ENCODE assay signal across 8 cellular contexts in the genomic region with DNA sequence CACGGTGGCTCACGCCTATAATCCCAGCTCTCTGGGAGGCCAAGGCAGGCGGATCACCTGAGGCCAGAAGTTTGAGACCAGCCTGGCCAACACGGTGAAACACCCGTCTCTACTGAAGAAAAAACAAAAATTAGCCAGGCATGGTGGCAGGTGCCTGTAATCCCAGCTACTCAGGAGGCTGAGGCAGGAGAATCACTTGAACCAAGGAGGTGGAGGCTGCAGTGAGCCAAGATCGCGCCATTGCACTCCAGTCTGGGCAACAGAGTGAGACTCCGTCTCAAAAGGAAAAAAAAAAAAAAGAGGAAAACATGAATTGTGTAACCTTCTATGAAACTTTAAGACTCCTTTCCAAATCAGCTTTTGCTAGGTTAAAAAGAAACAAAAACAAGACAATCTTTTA. TPM values are rescaled to one million over a fixed set of nuclear protein-coding genes. Genes with fewer than 3 reads are reported as not detected.
A peak's percentile ranks its signal among the peaks of the same experiment; 100 is the strongest.
DNase-seq lines count a peak whose midpoint lies in the region; ATAC-seq and TF ChIP-seq lines count a peak whose summit lies in the region.
"Not testable (repeated sequence)": the region's sequence is repeated elsewhere in the genome, so short reads cannot be mapped to it uniquely, and the experiment has no call there.

No MANE protein-coding gene starts in this region.

- H3K4me1 Mint-ChIP-seq in CD14-positive monocyte (peaks cover 55% of the 10 kb centered on the region), T-helper 17 cell (peaks cover 28% of the 10 kb centered on the region)
- peaks cover 61% of the 10 kb centered on the region for H3K4me1 Mint-ChIP-seq in activated naive CD8-positive, alpha-beta T cell (ENCODE audit: low read depth)
- peaks cover 9 to 86% (median 67%) of the 10 kb centered on the region in 4 donors for H3K4me1 Mint-ChIP-seq in naive thymus-derived CD8-positive, alpha-beta T cell

- CTCF ChIA-PET in HEK293T (lab: Yijun Ruan, JAX), result interaction anchor here (0.7 to 1.4 kb wide), 3 partner anchors 15 to 264 kb away, joined by 3 to 6 read pairs (median 3); no protein-coding TSS in a partner anchor

- not testable (repeated sequence) for H3K27me3 ChIP-seq in cardiac muscle cell; psoas muscle (ENCODE audit: insufficient read depth in 3 of 3, low read length in 2 of 3); tibial artery

- H3K27me3 Mint-ChIP-seq in CD14-positive monocyte (ENCODE audit: low read depth in 3 of 3); T-helper 17 cell; activated naive CD8-positive, alpha-beta T cell; naive thymus-derived CD8-positive, alpha-beta T cell: not testable (repeated sequence)

- not testable (repeated sequence) for TF ChIP-seq CTCF in CD14-positive monocyte (IDR thresholded peaks at IDR 0.05); cardiac muscle cell (IDR thresholded peaks at IDR 0.05; ENCODE audit: low read depth, low read length); psoas muscle (IDR thresholded peaks at IDR 0.05); tibial artery (IDR thresholded peaks at IDR 0.05)

- not testable (repeated sequence) for H3K9me3 ChIP-seq in T-helper 17 cell (ENCODE audit: control insufficient read depth, low read length, poor library complexity, severe bottlenecking); cardiac muscle cell (ENCODE audit: low read depth); psoas muscle; tibial artery

- WGBS in psoas muscle, 3 donors, result 64 to 83% (median 65%) methylated on average over 8 of the region's 8 CpGs

- H3K27ac ChIP-seq in cardiac muscle cell (peak overlapping the region; percentile 65), psoas muscle (peak overlapping the region; percentile 51), tibial artery (peak overlapping the region; percentile 23 to 34)

- ATAC-seq in T-helper 17 cell; naive thymus-derived CD8-positive, alpha-beta T cell; psoas muscle: not testable (repeated sequence)

- not testable (repeated sequence) for H3K4me3 ChIP-seq in cardiac muscle cell, psoas muscle, tibial artery

- H3K4me1 ChIP-seq in cardiac muscle cell (ENCODE audit: low read depth), result peaks cover 36% of the 10 kb centered on the region
- H3K4me1 ChIP-seq in psoas muscle, result peaks cover 75% of the 10 kb centered on the region
- peaks cover 0 to 98% (median 68%) of the 10 kb centered on the region in 4 donors for H3K4me1 ChIP-seq in tibial artery

- not testable (repeated sequence) for DNase-seq in CD14-positive monocyte (ENCODE audit: low spot score); HEK293T (ENCODE audit: extremely low spot score); T-helper 17 cell; cardiac muscle cell (ENCODE audit: low read depth in 1 of 2, low spot score in 1 of 2); naive thymus-derived CD8-positive, alpha-beta T cell; psoas muscle; tibial artery

- not testable (repeated sequence) for H3K36me3 ChIP-seq in cardiac muscle cell; psoas muscle (ENCODE audit: insufficient read depth in 1 of 2, low read depth in 1 of 2); tibial artery

- intact Hi-C loops in CD14-positive monocyte (cut with micrococcal nuclease); psoas muscle (cut with DNase I); tibial artery (cut with DNase I; ENCODE audit: low total_unique reads): not testable (repeated sequence)

- not testable (repeated sequence) for H3K9me3 Mint-ChIP-seq in CD14-positive monocyte; activated naive CD8-positive, alpha-beta T cell (ENCODE audit: low read depth); naive thymus-derived CD8-positive, alpha-beta T cell

- POLR2A ChIA-PET in HEK293T (lab: Yijun Ruan, JAX), result interaction anchor here (1.4 kb wide), 1 partner anchor 13 kb away, joined by 8 read pairs; a partner anchor contains a TSS
- POLR2A ChIA-PET in naive thymus-derived CD8-positive, alpha-beta T cell (lab: Charles Lee), result interaction anchor here (0.5 to 0.9 kb wide), 3 partner anchors 13 to 76 kb away, joined by 3 to 4 read pairs (median 3); a partner anchor contains a TSS

- peaks cover 0 to 17% of the 10 kb centered on the region in 2 donors for H3K36me3 Mint-ChIP-seq in CD14-positive monocyte
- not testable (repeated sequence) for H3K36me3 Mint-ChIP-seq in T-helper 17 cell (ENCODE audit: low read depth); activated naive CD8-positive, alpha-beta T cell
- peaks cover 0 to 27% (median 0%) of the 10 kb centered on the region in 3 donors for H3K36me3 Mint-ChIP-seq in naive thymus-derived CD8-positive, alpha-beta T cell

- H3K4me3 Mint-ChIP-seq in CD14-positive monocyte, T-helper 17 cell: not testable (repeated sequence)
- H3K4me3 Mint-ChIP-seq in activated naive CD8-positive, alpha-beta T cell, result peak overlapping the region; percentile 10
- peak overlapping the region in 7 of 10 donors; percentile 16 to 60 (median 33) for H3K4me3 Mint-ChIP-seq in naive thymus-derived CD8-positive, alpha-beta T cell

- H3K27ac Mint-ChIP-seq in CD14-positive monocyte, result peak overlapping the region; percentile 50 to 86 (median 83)
- peak overlapping the region; percentile 78 for H3K27ac Mint-ChIP-seq in T-helper 17 cell
- H3K27ac Mint-ChIP-seq in activated naive CD8-positive, alpha-beta T cell, result not testable (repeated sequence)
- H3K27ac Mint-ChIP-seq in naive thymus-derived CD8-positive, alpha-beta T cell, result peak overlapping the region in 8 of 10 donors; percentile 5 to 82 (median 56)

TF ChIP-seq in HEK293T, 16 proteins besides CTCF, POLR2A, EP300 and RAD21:
- peak; percentile 59; the same call in 1 of the 2 replicates for TF ChIP-seq ZNF384 (IDR thresholded peaks at IDR 0.05)

RNA-seq across cellular contexts. Expression of a gene that starts 13.3 kb away (rescaled TPM):
- 100 to 1,000 TPM; 168 to 185 TPM for polyA plus RNA-seq in CD14-positive monocyte
- 100 to 1,000 TPM; 142 to 146 TPM for total RNA-seq in T-helper 17 cell
- 1,409 and 2,297 TPM in 2 replicates for total RNA-seq in cardiac muscle cell
- 658 and 685 TPM in 2 replicates for polyA plus RNA-seq in cardiac muscle cell
- total RNA-seq in naive thymus-derived CD8-positive, alpha-beta T cell, result 100 to 1,000 TPM; 114 to 122 TPM
- polyA plus RNA-seq in naive thymus-derived CD8-positive, alpha-beta T cell, result 10 to 100 TPM; 28.3 to 34.2 (median 34.0) TPM
- 100 to 1,000 TPM; 641 to 874 (median 838) TPM for total RNA-seq in psoas muscle
- polyA plus RNA-seq in psoas muscle, result 100 to 1,000 TPM; 655 to 927 (median 670) TPM
